9 cellular contexts compared by ENCODE assay signal in genomic region chr7:128737867-128738390, GRCh38. TPM values are rescaled to one million over a fixed set of nuclear protein-coding genes. Genes with fewer than 3 reads are reported as not detected.
DNase-seq lines count a peak whose midpoint lies in the region; ATAC-seq and TF ChIP-seq lines count a peak whose summit lies in the region.
"Had no signal": no experiment of that assay in that cellular context is flagged by ENCODE, and none has a peak within 500 bp of the region (broad histone marks: within the 10 kb centered on the region; RNA-seq: fewer than 3 reads in every experiment).

No MANE protein-coding gene starts in this region.

- DNase-seq in DND-41 (no peak), trophoblast cell (peak; percentile 59 to 88), Peyer's patch (no peak), left lobe of liver (ENCODE audit: low spot score) (no peak), H4 (ENCODE audit: low spot score) (no peak)
- no peak for DNase-seq in effector memory CD8-positive, alpha-beta T cell
- DNase-seq: NCI-H524 treated with DMSO at 0.1 percent for 48 hours had no signal

- TF ChIP-seq CTCF in DND-41 (IDR thresholded peaks at IDR 0.05; ENCODE audit: borderline replicate concordance, extremely low read depth, low read length, poor library complexity, severe bottlenecking) (no peak), OCI-LY3 (IDR thresholded peaks at IDR 0.05; ENCODE audit: low read depth, low read length) (no peak), Peyer's patch (IDR thresholded peaks at IDR 0.05) (no peak)

- H2BK120ac ChIP-seq in trophoblast cell (ENCODE audit: insufficient read depth, low read length, poor library complexity), result no peak overlapping the region

- H3K4me2 ChIP-seq in DND-41 (ENCODE audit: insufficient read depth, low read length), result peak overlapping the region; percentile 89
- peak overlapping the region; percentile 94; the same call in 1 of the 2 replicates for H3K4me2 ChIP-seq in OCI-LY3 (ENCODE audit: low read length)
- no peak overlapping the region for H3K4me2 ChIP-seq in trophoblast cell (ENCODE audit: low read length)

- no peak for TF ChIP-seq POLR2A in Peyer's patch (IDR thresholded peaks at IDR 0.05)

- H2BK12ac ChIP-seq in trophoblast cell (ENCODE audit: low read length), result no peak overlapping the region

- no peaks in the 10 kb centered on the region for H3K9me3 Mint-ChIP-seq in effector memory CD8-positive, alpha-beta T cell

- no peak overlapping the region for H3K23ac ChIP-seq in trophoblast cell (ENCODE audit: low read length)

- peaks cover 5% of the 10 kb centered on the region for H3K27me3 ChIP-seq in DND-41 (ENCODE audit: insufficient read depth, low read length, poor library complexity)
- H3K27me3 ChIP-seq in OCI-LY3 (ENCODE audit: low read depth, low read length), result no peaks in the 10 kb centered on the region
- no peaks in the 10 kb centered on the region for H3K27me3 ChIP-seq in trophoblast cell (ENCODE audit: insufficient read depth, low read length)
- no peaks in the 10 kb centered on the region for H3K27me3 ChIP-seq in Peyer's patch

- ATAC-seq in DND-41 (ENCODE audit: insufficient read depth, low read depth), result no peak
- no peak for ATAC-seq in effector memory CD8-positive, alpha-beta T cell (replicated peaks)
- no peak for ATAC-seq in HG03520 (IDR thresholded peaks at IDR 0.05; ENCODE audit: unreplicated experiment)
- ATAC-seq in left lobe of liver, result no peak

- H3K36me3 ChIP-seq in DND-41 (ENCODE audit: insufficient read depth, low read length) (peaks cover 11% of the 10 kb centered on the region), OCI-LY3 (replicated peaks; ENCODE audit: low read depth, low read length) (peaks cover 11% of the 10 kb centered on the region), trophoblast cell (ENCODE audit: control insufficient read depth in 1 of 2, insufficient read depth in 2 of 2, low read length in 2 of 2) (no peaks in the 10 kb centered on the region), Peyer's patch (no peaks in the 10 kb centered on the region)

- no peak overlapping the region for H3K4ac ChIP-seq in trophoblast cell (ENCODE audit: low read depth, low read length)

- H2AFZ ChIP-seq in DND-41 (ENCODE audit: low read depth, low read length), result peak overlapping the region; percentile 95
- no peak overlapping the region for H2AFZ ChIP-seq in OCI-LY3 (ENCODE audit: low read depth, low read length)
- H2AFZ ChIP-seq in trophoblast cell (ENCODE audit: insufficient read depth, low read length, poor library complexity), result no peak overlapping the region

- no CpG with 5 or more reads among the region's 1 CpG for WGBS in trophoblast cell (ENCODE audit: extremely low coverage, insufficient coverage, insufficient read length)

- no peak overlapping the region for H2BK5ac ChIP-seq in trophoblast cell (ENCODE audit: low read depth, low read length, poor library complexity)

- peak overlapping the region; percentile 99 for H3K27ac Mint-ChIP-seq in effector memory CD8-positive, alpha-beta T cell

- H3K79me2 ChIP-seq in DND-41 (ENCODE audit: insufficient read depth, low read length) (peaks cover 38% of the 10 kb centered on the region), OCI-LY3 (ENCODE audit: low read length) (peaks cover 38% of the 10 kb centered on the region), trophoblast cell (ENCODE audit: control insufficient read depth, insufficient read depth, low read length, poor library complexity) (peaks cover 13% of the 10 kb centered on the region)

- H3K4me3 Mint-ChIP-seq in effector memory CD8-positive, alpha-beta T cell, result peak overlapping the region; percentile 93 to 99

- H3K18ac ChIP-seq in trophoblast cell (ENCODE audit: low read length), result no peak overlapping the region

- peaks cover 16% of the 10 kb centered on the region for H3K36me3 Mint-ChIP-seq in effector memory CD8-positive, alpha-beta T cell (ENCODE audit: insufficient read depth)

- H3K9me3 ChIP-seq in DND-41 (ENCODE audit: insufficient read depth, low read length, severe bottlenecking), result no peaks in the 10 kb centered on the region
- H3K9me3 ChIP-seq in OCI-LY3 (ENCODE audit: insufficient read depth, low read length), result no peaks in the 10 kb centered on the region
- no peaks in the 10 kb centered on the region for H3K9me3 ChIP-seq in trophoblast cell (ENCODE audit: insufficient read depth, low read depth, low read length)
- no peaks in the 10 kb centered on the region for H3K9me3 ChIP-seq in Peyer's patch

- no peak overlapping the region for H2AK5ac ChIP-seq in trophoblast cell (ENCODE audit: low read length)

- H3K9ac ChIP-seq in DND-41 (ENCODE audit: low read depth, low read length) (no peak overlapping the region), OCI-LY3 (ENCODE audit: low read length) (no peak overlapping the region), trophoblast cell (ENCODE audit: low read length) (no peak overlapping the region)

- no peak overlapping the region for H3K27ac ChIP-seq in DND-41 (ENCODE audit: low read length)
- no peak overlapping the region for H3K27ac ChIP-seq in OCI-LY3 (ENCODE audit: low read length)
- no peak overlapping the region for H3K27ac ChIP-seq in trophoblast cell (ENCODE audit: low read depth, low read length)
- H3K27ac ChIP-seq in Peyer's patch, result peak overlapping the region in 2 of 4 donors; percentile 87 to 92

- no peaks in the 10 kb centered on the region for H3K27me3 Mint-ChIP-seq in effector memory CD8-positive, alpha-beta T cell

- no peak overlapping the region for H3K14ac ChIP-seq in trophoblast cell (ENCODE audit: low read length)

- no peak overlapping the region for H3K4me3 ChIP-seq in DND-41 (ENCODE audit: low read depth in 1 of 2, low read length in 2 of 2)
- no peak overlapping the region for H3K4me3 ChIP-seq in OCI-LY3 (ENCODE audit: low read length)
- H3K4me3 ChIP-seq in trophoblast cell (ENCODE audit: low read depth, low read length), result no peak overlapping the region
- H3K4me3 ChIP-seq in Peyer's patch, result no peak overlapping the region

- peaks cover 22 to 36% of the 10 kb centered on the region in 2 donors for H3K4me1 Mint-ChIP-seq in effector memory CD8-positive, alpha-beta T cell (ENCODE audit: low read depth in 2 of 2)

- H4K12ac ChIP-seq in trophoblast cell (ENCODE audit: low read depth, low read length), result no peak overlapping the region

- no peak overlapping the region for H4K8ac ChIP-seq in trophoblast cell (ENCODE audit: low read depth, low read length)

- H3K4me1 ChIP-seq in DND-41 (ENCODE audit: insufficient read depth, low read length) (peaks cover 39% of the 10 kb centered on the region), OCI-LY3 (ENCODE audit: low read length) (peaks cover 40% of the 10 kb centered on the region), trophoblast cell (ENCODE audit: control insufficient read depth in 1 of 2, insufficient read depth in 2 of 2, low read length in 2 of 2) (peaks cover 0 to 3% of the 10 kb centered on the region in 2 experiments), Peyer's patch (peaks cover 0 to 29% (median 0%) of the 10 kb centered on the region in 4 donors)

- H4K91ac ChIP-seq in trophoblast cell (ENCODE audit: low read depth, low read length), result no peak overlapping the region

- peaks cover 9% of the 10 kb centered on the region for H3K79me1 ChIP-seq in trophoblast cell (ENCODE audit: low read length)

- H4K20me1 ChIP-seq in DND-41 (ENCODE audit: insufficient read depth, low read length) (peaks cover 30% of the 10 kb centered on the region; the same call in 1 of the 2 replicates), OCI-LY3 (ENCODE audit: insufficient read depth, low read length) (peaks cover 30% of the 10 kb centered on the region)

RNA-seq across cellular contexts. Expression of gene CALU, which starts 1.2 kb away (rescaled TPM):
- polyA plus RNA-seq in trophoblast cell (2013), result 456 and 457 TPM in 2 replicates
- total RNA-seq in Peyer's patch, result 10 to 100 TPM; 21.6 to 42.1 (median 27.6) TPM
- 27.5 TPM for total RNA-seq in left lobe of liver
- total RNA-seq in H4 (2014; rRNA removed; shearing (Covaris generic)), result 462 and 489 TPM in 2 replicates

RNA-seq across cellular contexts. Expression of gene OPN1SW, which starts 37.7 kb away (rescaled TPM):
- not detected in 2 replicates for polyA plus RNA-seq in trophoblast cell (2013)
- total RNA-seq in Peyer's patch (not detected), left lobe of liver (not detected)
- total RNA-seq in H4 (2014; rRNA removed; shearing (Covaris generic)), result not detected in 2 replicates

RNA-seq across cellular contexts. Expression of gene CCDC136, which starts 53.8 kb away (rescaled TPM):
- polyA plus RNA-seq in trophoblast cell (2013), result 3.2 and 3.6 TPM in 2 replicates
- 10 to 100 TPM in 2 of 4 donors, 1 to 10 TPM in 1, under 1 TPM in 1; 0.35 to 35.5 (median 6.1) TPM for total RNA-seq in Peyer's patch
- 0.40 TPM for total RNA-seq in left lobe of liver
- total RNA-seq in H4 (2014; rRNA removed; shearing (Covaris generic)), result 5.0 and 5.2 TPM in 2 replicates

Comparison
In these comparisons a context has a peak if more than half of its experiments do, and no peak if none do; other contexts are left out.
1. DNase-seq: peak in trophoblast cell (2 of 2); none in DND-41 (single experiment), effector memory CD8-positive, alpha-beta T cell (0 of 3), Peyer's patch (0 of 3), left lobe of liver (single experiment) and H4 (single experiment).
2. RNA of gene CALU, which starts 1.2 kb away (total RNA-seq): 462 to 489 TPM in H4; 21.6 to 42.1 TPM in Peyer's patch and 27.5 TPM in left lobe of liver (single experiment); every median in the first group is over 10 times any median in the second.